Comparison of ENCODE assay signal across 8 cellular contexts in genomic region chr16:70113982-70114826, GRCh38. TPM values are rescaled to one million over a fixed set of nuclear protein-coding genes. Genes with fewer than 3 reads are reported as not detected.
A peak's percentile ranks its signal among the peaks of the same experiment; 100 is the strongest.
DNase-seq lines count a peak whose midpoint lies in the region; ATAC-seq and TF ChIP-seq lines count a peak whose summit lies in the region.
"Not testable (repeated sequence)": the region's sequence is repeated elsewhere in the genome, so short reads cannot be mapped to it uniquely, and the experiment has no call there.

Gene PDPR (plus strand): TSS chr16:70114332. CDS start chr16:70120493, 6,161 bp downstream.

- peaks cover 13% of the 10 kb centered on the region for H3K4me1 Mint-ChIP-seq in activated T-helper 2 cell treated with anti-CD3 and anti-CD28 coated beads, Interferon-gamma antibody, Interleukin-2, Interleukin-4, amounts not matched to agents 10 μg/mL and 5 μg/mL and 100 μg/mL, durations not matched to agents 14 hours and 24 hours and 36 hours (ENCODE audit: low read depth)
- H3K4me1 Mint-ChIP-seq in natural killer cell = peaks cover 15 to 17% of the 10 kb centered on the region in 2 donors
- peaks cover 20 to 30% of the 10 kb centered on the region in 2 donors for H3K4me1 Mint-ChIP-seq in stimulated activated naive B cell treated with anti-CD40 and anti-IgM and Interleukin-4, amounts not matched to agents 10 μg/mL and 1 μg/mL and 100 μg/mL, for 72 hours

- peaks cover 23% of the 10 kb centered on the region for H3K79me2 ChIP-seq in Loucy (ENCODE audit: insufficient read depth, low read length)

- not testable (repeated sequence) for H3F3A ChIP-seq in Loucy (ENCODE audit: low read depth)

- not testable (repeated sequence) for H3K27me3 Mint-ChIP-seq in activated T-helper 2 cell treated with anti-CD3 and anti-CD28 coated beads, Interferon-gamma antibody, Interleukin-2, Interleukin-4, amounts not matched to agents 10 μg/mL and 5 μg/mL and 100 μg/mL, durations not matched to agents 14 hours and 24 hours and 36 hours (ENCODE audit: low read depth); natural killer cell (ENCODE audit: low read depth in 2 of 2); stimulated activated naive B cell treated with anti-CD40 and anti-IgM and Interleukin-4, amounts not matched to agents 10 μg/mL and 1 μg/mL and 100 μg/mL, for 72 hours

- not testable (repeated sequence) for H3K36me3 Mint-ChIP-seq in activated T-helper 2 cell treated with anti-CD3 and anti-CD28 coated beads, Interferon-gamma antibody, Interleukin-2, Interleukin-4, amounts not matched to agents 10 μg/mL and 5 μg/mL and 100 μg/mL, durations not matched to agents 14 hours and 24 hours and 36 hours (ENCODE audit: low read depth); natural killer cell
- peaks cover 7 to 13% of the 10 kb centered on the region in 2 donors for H3K36me3 Mint-ChIP-seq in stimulated activated naive B cell treated with anti-CD40 and anti-IgM and Interleukin-4, amounts not matched to agents 10 μg/mL and 1 μg/mL and 100 μg/mL, for 72 hours

- not testable (repeated sequence) for H3K9me3 Mint-ChIP-seq in activated T-helper 2 cell treated with anti-CD3 and anti-CD28 coated beads, Interferon-gamma antibody, Interleukin-2, Interleukin-4, amounts not matched to agents 10 μg/mL and 5 μg/mL and 100 μg/mL, durations not matched to agents 14 hours and 24 hours and 36 hours; natural killer cell; stimulated activated naive B cell treated with anti-CD40 and anti-IgM and Interleukin-4, amounts not matched to agents 10 μg/mL and 1 μg/mL and 100 μg/mL, for 72 hours

- peak; percentile 91 to 99 (median 95) for ATAC-seq in natural killer cell
- peak; percentile 95 to 97 for ATAC-seq in stimulated activated naive B cell treated with anti-CD40 and anti-IgM and Interleukin-4, amounts not matched to agents 10 μg/mL and 1 μg/mL and 100 μg/mL, for 72 hours (replicated peaks)

- peak within 1 kb of the TSS; percentile 77 for H3K27ac Mint-ChIP-seq in activated T-helper 2 cell treated with anti-CD3 and anti-CD28 coated beads, Interferon-gamma antibody, Interleukin-2, Interleukin-4, amounts not matched to agents 10 μg/mL and 5 μg/mL and 100 μg/mL, durations not matched to agents 14 hours and 24 hours and 36 hours
- peak within 1 kb of the TSS; percentile 80 to 90 for H3K27ac Mint-ChIP-seq in natural killer cell
- H3K27ac Mint-ChIP-seq in stimulated activated naive B cell treated with anti-CD40 and anti-IgM and Interleukin-4, amounts not matched to agents 10 μg/mL and 1 μg/mL and 100 μg/mL, for 72 hours = peak within 1 kb of the TSS; percentile 87

- H3K4me3 Mint-ChIP-seq in activated T-helper 2 cell treated with anti-CD3 and anti-CD28 coated beads, Interferon-gamma antibody, Interleukin-2, Interleukin-4, amounts not matched to agents 10 μg/mL and 5 μg/mL and 100 μg/mL, durations not matched to agents 14 hours and 24 hours and 36 hours (ENCODE audit: low read depth) = peak within 1 kb of the TSS; percentile 89
- H3K4me3 Mint-ChIP-seq in natural killer cell = peak within 1 kb of the TSS; percentile 89
- H3K4me3 Mint-ChIP-seq in stimulated activated naive B cell treated with anti-CD40 and anti-IgM and Interleukin-4, amounts not matched to agents 10 μg/mL and 1 μg/mL and 100 μg/mL, for 72 hours = peak within 1 kb of the TSS; percentile 88 to 97

- peak; percentile 40; the same call in 1 of the 2 replicates for TF ChIP-seq POLR2A in Raji (IDR thresholded peaks at IDR 0.05; ENCODE audit: insufficient read depth, low read depth, low read length)

- H4K20me1 ChIP-seq in Loucy (ENCODE audit: insufficient read depth, low read length, poor library complexity, severe bottlenecking) = not testable (repeated sequence)

- H3K36me3 ChIP-seq in H7 (replicated peaks; ENCODE audit: control insufficient read depth, insufficient read depth, low read length); Loucy (ENCODE audit: insufficient read depth, low read length): not testable (repeated sequence)

- DNase-seq in EL (peak; percentile 88), H7 (peak; percentile 85), fibroblast of pulmonary artery (ENCODE audit: low read depth) (peak; percentile 92), natural killer cell (peak; percentile 94)
- peak; percentile 92 for DNase-seq in activated T-helper 2 cell treated with anti-CD3 and anti-CD28 coated beads, Interferon-gamma antibody, Interleukin-2, Interleukin-4, amounts not matched to agents 10 μg/mL and 5 μg/mL and 100 μg/mL, durations not matched to agents 14 hours and 24 hours and 36 hours (ENCODE audit: low spot score)
- peak; percentile 95 for DNase-seq in stimulated activated naive B cell treated with anti-CD40 and anti-IgM and Interleukin-4, amounts not matched to agents 10 μg/mL and 1 μg/mL and 100 μg/mL, for 72 hours

- H3K4me3 ChIP-seq in H7 (ENCODE audit: insufficient read depth, low read depth, low read length) = peak within 1 kb of the TSS; percentile 66
- H3K4me3 ChIP-seq in Loucy (ENCODE audit: low read length, poor library complexity, severe bottlenecking) = peak within 1 kb of the TSS; percentile 79
- H3K4me3 ChIP-seq in fibroblast of pulmonary artery (replicated peaks; ENCODE audit: low read depth, low read length) = peak within 1 kb of the TSS; percentile 72

- not testable (repeated sequence) for H3K9me2 ChIP-seq in Loucy (replicated peaks; ENCODE audit: low read depth, low read length)

- not testable (repeated sequence) for H3K4me1 ChIP-seq in Loucy (ENCODE audit: insufficient read depth, low read length, poor library complexity, severe bottlenecking)

- peak within 1 kb of the TSS; percentile 77 for H3K9ac ChIP-seq in Loucy (ENCODE audit: low read depth, low read length, poor library complexity, severe bottlenecking)

- not testable (repeated sequence) for H3K27me3 ChIP-seq in H7 (ENCODE audit: control insufficient read depth, insufficient read depth, low read length); Loucy (ENCODE audit: insufficient read depth, low read length, poor library complexity, severe bottlenecking)

- H3K9me3 ChIP-seq in Loucy (ENCODE audit: insufficient read depth, low read depth, low read length) = not testable (repeated sequence)

- H2AFZ ChIP-seq in Loucy (ENCODE audit: low read length) = peak within 1 kb of the TSS; percentile 49; the same call in 1 of the 2 replicates

- intact Hi-C loops in activated T-helper 2 cell treated with anti-CD3 and anti-CD28 coated beads, Interferon-gamma antibody, Interleukin-2, Interleukin-4, amounts not matched to agents 10 μg/mL and 5 μg/mL and 100 μg/mL, durations not matched to agents 14 hours and 24 hours and 36 hours (cut with micrococcal nuclease); natural killer cell (cut with micrococcal nuclease): not testable (repeated sequence)

- H3K4me2 ChIP-seq in Loucy (ENCODE audit: low read depth, low read length, poor library complexity, severe bottlenecking) = peak within 1 kb of the TSS; percentile 58

- not testable (repeated sequence) for TF ChIP-seq CTCF in Loucy (conservative IDR thresholded peaks at IDR 0.05; ENCODE audit: low read length); fibroblast of pulmonary artery (IDR thresholded peaks at IDR 0.05; ENCODE audit: low read length, missing control alignments); natural killer cell (IDR thresholded peaks at IDR 0.05)

RNA-seq across cellular contexts. Expression of gene PDPR, which starts in this region (rescaled TPM):
- total RNA-seq in H7 (2014; rRNA removed; shearing (Covaris generic)) = 11.8 and 14.9 TPM in 2 replicates
- total RNA-seq in activated T-helper 2 cell treated with anti-CD3 and anti-CD28 coated beads, Interferon-gamma antibody, Interleukin-2, Interleukin-4, amounts not matched to agents 10 μg/mL and 5 μg/mL and 100 μg/mL, durations not matched to agents 14 hours and 24 hours and 36 hours = 37.5 and 39.0 TPM in 2 replicates
- total RNA-seq in natural killer cell = 10 to 100 TPM; 50.0 to 73.9 (median 52.0) TPM

Comparison
In these comparisons a context has a peak if more than half of its experiments do, and no peak if none do; other contexts are left out.
1. Peak in every context shown above with its lines: DNase-seq, ATAC-seq and H3K4me3 ChIP-seq.